Comparison of ENCODE assay signal across 20 cellular contexts in genomic region chr14:49679271-49679670, GRCh38. TPM values are rescaled to one million over a fixed set of nuclear protein-coding genes. Genes with fewer than 3 reads are reported as not detected.
DNase-seq lines count a peak whose midpoint lies in the region; ATAC-seq, FAIRE-seq and TF ChIP-seq lines count a peak whose summit lies in the region.
"Had no signal": no experiment of that assay in that cellular context is flagged by ENCODE, and none has a peak within 500 bp of the region (broad histone marks: within the 10 kb centered on the region; RNA-seq: fewer than 3 reads in every experiment).

No MANE protein-coding gene starts in this region.

- no peaks in the 10 kb centered on the region for H3K36me3 ChIP-seq in PC-9 (ENCODE audit: low read depth)
- peaks cover 3 to 7% of the 10 kb centered on the region in 2 experiments; a peak in 3 of 4 replicates for H3K36me3 ChIP-seq in GM12878 (ENCODE audit: control insufficient read depth in 2 of 2, insufficient read depth in 2 of 2, low read length in 1 of 2)

- H3K9ac ChIP-seq in GM12878 (ENCODE audit: control insufficient read depth, insufficient read depth, low read length): no peak overlapping the region

- no peak for FAIRE-seq in GM12878 (lab: Jason Lieb, UNC)
- FAIRE-seq: A204.1, urothelium cell line had no signal

- 0% methylated on average over 2 of the region's 2 CpGs for WGBS in GM12878 (ENCODE audit: insufficient coverage, insufficient replicate concordance, low lambda C conversion rate, missing lambda C conversion rate)

- no peak for TF ChIP-seq POLR2A in GM12878 (IDR thresholded peaks at IDR 0.05; ENCODE audit: low read depth, low read length)

- peaks cover 8% of the 10 kb centered on the region for H3K4me1 Mint-ChIP-seq in activated T-cell treated with anti-CD3 and anti-CD28 coated beads, Interleukin-2, amount 50 U/mL, for 24 hours (ENCODE audit: low read depth)
- H3K4me1 Mint-ChIP-seq: CD14-positive monocyte had no signal

- H3K27ac ChIP-seq in PC-9: peak overlapping the region; percentile 16; the same call in 1 of the 2 replicates
- no peak overlapping the region for H3K27ac ChIP-seq in GM12878 (ENCODE audit: control insufficient read depth, insufficient read depth)
- H3K27ac ChIP-seq: neutrophil, SJSA1 had no signal

- SMC1A ChIA-PET in GM12878 (lab: Charles Lee; ENCODE audit: uncharacterized antibody, unreplicated experiment): no interaction called here

- no peaks in the 10 kb centered on the region for H4K20me1 ChIP-seq in PC-9 (ENCODE audit: insufficient read depth)
- H4K20me1 ChIP-seq in GM12878 (ENCODE audit: control insufficient read depth, insufficient read depth): no peaks in the 10 kb centered on the region

- H3K27me3 ChIP-seq in PC-9 (ENCODE audit: insufficient read depth, low read depth) (no peaks in the 10 kb centered on the region), GM12878 (replicated peaks in 1 of 2; ENCODE audit: control insufficient read depth in 2 of 2, insufficient read depth in 2 of 2, low read length in 1 of 2) (no peaks in the 10 kb centered on the region)
- H3K27me3 ChIP-seq: neutrophil, SJSA1 had no signal

- H3K4me3 Mint-ChIP-seq in activated T-cell treated with anti-CD3 and anti-CD28 coated beads, Interleukin-2, amount 50 U/mL, for 24 hours: no peak overlapping the region
- H3K4me3 Mint-ChIP-seq: activated naive CD8-positive, alpha-beta T cell; CD14-positive monocyte had no signal

- CTCF ChIA-PET in PC-9 (lab: Charles Lee) (no interaction called here), GM12878 (lab: Yijun Ruan, JAX) (no interaction called here)

- H3K4me1 ChIP-seq in PC-9 (replicated peaks; ENCODE audit: insufficient read depth) (peaks cover 8% of the 10 kb centered on the region), GM12878 (ENCODE audit: control insufficient read depth, insufficient read depth, low read length) (no peaks in the 10 kb centered on the region)
- H3K4me1 ChIP-seq: SJSA1 had no signal

- no peaks in the 10 kb centered on the region for H3K27me3 Mint-ChIP-seq in activated T-cell treated with anti-CD3 and anti-CD28 coated beads, Interleukin-2, amount 50 U/mL, for 24 hours
- H3K27me3 Mint-ChIP-seq: activated naive CD8-positive, alpha-beta T cell had no signal

- H2AFZ ChIP-seq in PC-9 (no peak overlapping the region), GM12878 (ENCODE audit: control insufficient read depth, low read depth, low read length) (no peak overlapping the region)

- no peak overlapping the region for H3K4me3 ChIP-seq in PC-9
- no peak overlapping the region for H3K4me3 ChIP-seq in GM12878
- H3K4me3 ChIP-seq: SJSA1 had no signal

- no peak for TF ChIP-seq EP300 in GM12878 (IDR thresholded peaks at IDR 0.05; ENCODE audit: borderline replicate concordance in 1 of 2, control insufficient read depth in 1 of 2, low read depth in 2 of 2, low read length in 2 of 2)

- peak; percentile 43 for ATAC-seq in GM12878
- no peak for ATAC-seq in left colon
- ATAC-seq: left cardiac atrium had no signal

- RAD21 ChIA-PET in GM12878 (lab: Charles Lee; ENCODE audit: unreplicated experiment): no interaction called here

- H3K9me3 Mint-ChIP-seq in activated T-cell treated with anti-CD3 and anti-CD28 coated beads, Interleukin-2, amount 50 U/mL, for 24 hours: no peaks in the 10 kb centered on the region
- H3K9me3 Mint-ChIP-seq: CD14-positive monocyte had no signal

- DNase-seq in activated T-cell treated with anti-CD3 and anti-CD28 coated beads, Interleukin-2, amount 50 U/mL, for 24 hours: no peak
- DNase-seq in activated T-cell treated with anti-CD3 and anti-CD28 coated beads, Interleukin-2, amount 50 U/mL, for 48 hours: no peak
- DNase-seq in PC-9: peak in 1 of 2 experiments; percentile 59
- no peak for DNase-seq in GM12878 (ENCODE audit: low read depth, low spot score)
- DNase-seq in renal cortical epithelial cell (ENCODE audit: low read depth): peak; percentile 69
- no peak for DNase-seq in inferior parietal cortex (ENCODE audit: extremely low spot score)
- DNase-seq in left colon: no peak
- DNase-seq in COLO668 (lab: John Stamatoyannopoulos, UW; ENCODE audit: unreplicated experiment): no peak
- DNase-seq: DND-41, hippocampal formation, left cardiac atrium, NCI-H1048, NCI-H2081, T-helper 9 cell had no signal

- peak overlapping the region; percentile 56 for H3K27ac Mint-ChIP-seq in activated T-cell treated with anti-CD3 and anti-CD28 coated beads, Interleukin-2, amount 50 U/mL, for 24 hours
- H3K27ac Mint-ChIP-seq: activated naive CD8-positive, alpha-beta T cell had no signal

- H3K9me2 ChIP-seq in PC-9 (ENCODE audit: insufficient read depth): no peaks in the 10 kb centered on the region

- intact Hi-C loops in PC-9 (cut with micrococcal nuclease; ENCODE audit: unreplicated experiment) (no loop called here), GM12878 (cut with micrococcal nuclease; ENCODE audit: unreplicated experiment) (no loop called here), left colon (cut with DNase I, micrococcal nuclease) (no loop called here)

- 0 out of 2 replicates have a peak overlapping the region, but pooled peaks have one; percentile 8 for H3K4me2 ChIP-seq in PC-9
- no peak overlapping the region for H3K4me2 ChIP-seq in GM12878 (ENCODE audit: control insufficient read depth, insufficient read depth)

- peaks cover 83% of the 10 kb centered on the region for H3K36me3 Mint-ChIP-seq in activated T-cell treated with anti-CD3 and anti-CD28 coated beads, Interleukin-2, amount 50 U/mL, for 24 hours (ENCODE audit: low read depth)

- no peaks in the 10 kb centered on the region for H3K79me2 ChIP-seq in PC-9 (ENCODE audit: low read depth)
- H3K79me2 ChIP-seq in GM12878 (ENCODE audit: control insufficient read depth, insufficient read depth, low read length): no peaks in the 10 kb centered on the region

- no peak for TF ChIP-seq CTCF in PC-9 (conservative IDR thresholded peaks at IDR 0.05)
- TF ChIP-seq CTCF in GM12878 (IDR thresholded peaks at IDR 0.05 in 2 of 3, conservative IDR thresholded peaks at IDR 0.05 in 1 of 3; ENCODE audit: control insufficient read depth in 2 of 3, extremely low read depth in 1 of 3, insufficient read depth in 1 of 3, low read depth in 3 of 3, low read length in 3 of 3): no peak

- peaks cover 6% of the 10 kb centered on the region; the same call in 1 of the 2 replicates for H3F3A ChIP-seq in PC-9 (ENCODE audit: insufficient read depth, low read depth)

- BruUV-seq in PC-9 (replicated peaks; lab: Mats Ljungman, UMichigan) (no TSS peak), GM12878 (replicated peaks; lab: Mats Ljungman, UMichigan) (no TSS peak)

- POLR2A ChIA-PET in PC-9 (lab: Charles Lee; ENCODE audit: unreplicated experiment): no interaction called here
- POLR2A ChIA-PET in GM12878 (lab: Charles Lee): interaction anchor here (1.4 kb wide), 1 partner anchor 9 kb away, joined by 3 read pairs; the partner anchor contains the start of gene POLE2

- in situ Hi-C loops in GM12878 (cut with MboI): no loop called here

- no peak for TF ChIP-seq RAD21 in GM12878 (IDR thresholded peaks at IDR 0.05; ENCODE audit: insufficient read depth, low read depth, low read length)

- H3K9me3 ChIP-seq in PC-9 (ENCODE audit: insufficient read depth, low read depth) (no peaks in the 10 kb centered on the region), GM12878 (replicated peaks; ENCODE audit: control insufficient read depth, insufficient read depth, low read length) (no peaks in the 10 kb centered on the region)
- H3K9me3 ChIP-seq: neutrophil, SJSA1 had no signal

RNA-seq across cellular contexts. Expression of gene POLE2, which starts 8.7 kb away (rescaled TPM):
- total RNA-seq in PC-9 (2021): 10.2 and 11.5 TPM in 2 replicates
- 79.9 and 96.6 TPM in 2 replicates for total RNA-seq in GM12878 (2013; cell fraction: nucleolus; rRNA removed)
- total RNA-seq in GM12878 (2014; rRNA removed): 37.6 and 39.3 TPM in 2 replicates
- 34.6 and 38.6 TPM in 2 replicates for total RNA-seq in GM12878 (2014; rRNA removed; fragmentation: Illumina TruSeq; extraction: Trizol)
- total RNA-seq in GM12878 (2021): 19.5 and 22.0 TPM in 2 replicates
- 6.8 TPM for polyA plus RNA-seq in GM12878 (2011; ENCODE audit: low read depth)
- polyA plus RNA-seq in GM12878 (2011; rRNA removed): 36.5 and 41.9 TPM in 2 replicates
- polyA plus RNA-seq in GM12878 (2011; cell fraction: cytosol; rRNA removed): 18.7 and 23.4 TPM in 2 replicates
- polyA plus RNA-seq in GM12878 (2011; cell fraction: nucleus; rRNA removed): 34.0 and 49.3 TPM in 2 replicates
- 11.0 and 11.3 TPM in 2 replicates for polyA plus RNA-seq in GM12878 (2012)
- polyA plus RNA-seq in GM12878 (2014; fragmentation: Illumina TruSeq; extraction: Trizol): 45.6 and 53.7 TPM in 2 replicates
- polyA plus RNA-seq in GM12878 (2014; fragmentation: Nextera tagmentation; extraction: Ambion mirVana): 10 to 100 TPM; 32.1 to 39.0 TPM
- polyA plus RNA-seq in GM12878 (2014; rRNA removed): 27.2 and 31.7 TPM in 2 replicates
- 10 to 100 TPM; 41.1 to 43.8 TPM for polyA plus RNA-seq in GM12878 (2016; fragmentation: Nextera tagmentation; extraction: Ambion mirVana)
- polyA minus RNA-seq in GM12878 (2011; rRNA and poly(A)+ RNA removed): 24.4 and 25.1 TPM in 2 replicates
- 3.7 and 4.4 TPM in 2 replicates for polyA minus RNA-seq in GM12878 (2011; cell fraction: cytosol; rRNA and poly(A)+ RNA removed)
- polyA minus RNA-seq in GM12878 (2011; cell fraction: nucleus; rRNA and poly(A)+ RNA removed): 14.6 and 33.6 TPM in 2 replicates
- 1.9 and 11.6 TPM in 2 replicates for total RNA-seq in renal cortical epithelial cell
- 1 to 10 TPM; 2.5 to 7.8 TPM for total RNA-seq in left colon

RNA-seq across cellular contexts. Expression of gene KLHDC1, which starts 13.6 kb away (rescaled TPM):
- total RNA-seq in PC-9 (2021) (1.2 and 3.8 TPM in 2 replicates), GM12878 (2014; rRNA removed) (0.34 and 0.65 TPM in 2 replicates), GM12878 (2014; rRNA removed; fragmentation: Illumina TruSeq; extraction: Trizol) (0.83 and 0.98 TPM in 2 replicates), GM12878 (2021) (0.72 and 0.87 TPM in 2 replicates), renal cortical epithelial cell (0.52 and 4.3 TPM in 2 replicates), left colon (1 to 10 TPM; 3.3 to 3.7 TPM)
- 3.5 and 3.9 TPM in 2 replicates for total RNA-seq in GM12878 (2013; cell fraction: nucleolus; rRNA removed)
- polyA plus RNA-seq in GM12878 (2011; ENCODE audit: low read depth): 0.49 TPM
- polyA plus RNA-seq in GM12878 (2011; rRNA removed) (0.37 and 0.71 TPM in 2 replicates), GM12878 (2014; fragmentation: Illumina TruSeq; extraction: Trizol) (0.76 and 1.5 TPM in 2 replicates), GM12878 (2014; fragmentation: Nextera tagmentation; extraction: Ambion mirVana) (under 1 TPM; 0.22 to 0.35 TPM), GM12878 (2014; rRNA removed) (0.50 and 0.61 TPM in 2 replicates), GM12878 (2016; fragmentation: Nextera tagmentation; extraction: Ambion mirVana) (under 1 TPM; 0.59 to 0.74 TPM)
- 0.13 and 0.17 TPM in 2 replicates for polyA plus RNA-seq in GM12878 (2011; cell fraction: cytosol; rRNA removed)
- 0.43 and 0.95 TPM in 2 replicates for polyA plus RNA-seq in GM12878 (2011; cell fraction: nucleus; rRNA removed)
- 1.00 and 1.0 TPM in 2 replicates for polyA plus RNA-seq in GM12878 (2012)
- 0.41 and 1.2 TPM in 2 replicates for polyA minus RNA-seq in GM12878 (2011; rRNA and poly(A)+ RNA removed)
- not detected in 2 replicates for polyA minus RNA-seq in GM12878 (2011; cell fraction: cytosol; rRNA and poly(A)+ RNA removed)
- 0.12 TPM in 1 of 2 replicates, not detected in the other for polyA minus RNA-seq in GM12878 (2011; cell fraction: nucleus; rRNA and poly(A)+ RNA removed)

RNA-seq across cellular contexts. Expression of gene DNAAF2, which starts 44.2 kb away (rescaled TPM):
- total RNA-seq in PC-9 (2021) (8.2 and 9.5 TPM in 2 replicates), GM12878 (2014; rRNA removed) (12.6 and 14.0 TPM in 2 replicates), GM12878 (2014; rRNA removed; fragmentation: Illumina TruSeq; extraction: Trizol) (8.7 and 9.9 TPM in 2 replicates), GM12878 (2021) (10.5 and 12.0 TPM in 2 replicates), renal cortical epithelial cell (17.4 and 19.8 TPM in 2 replicates), left colon (10 to 100 TPM in 1 of 2 donors, 1 to 10 TPM in 1; 7.7 to 13.5 TPM)
- 7.8 and 8.1 TPM in 2 replicates for total RNA-seq in GM12878 (2013; cell fraction: nucleolus; rRNA removed)
- polyA plus RNA-seq in GM12878 (2011; ENCODE audit: low read depth): 2.0 TPM
- polyA plus RNA-seq in GM12878 (2011; rRNA removed) (9.0 and 13.3 TPM in 2 replicates), GM12878 (2014; fragmentation: Illumina TruSeq; extraction: Trizol) (10.3 and 12.4 TPM in 2 replicates), GM12878 (2014; fragmentation: Nextera tagmentation; extraction: Ambion mirVana) (1 to 10 TPM; 5.7 to 6.1 TPM), GM12878 (2014; rRNA removed) (10.7 and 11.4 TPM in 2 replicates), GM12878 (2016; fragmentation: Nextera tagmentation; extraction: Ambion mirVana) (10 to 100 TPM; 21.2 to 24.7 TPM)
- polyA plus RNA-seq in GM12878 (2011; cell fraction: cytosol; rRNA removed): 4.3 and 6.2 TPM in 2 replicates
- polyA plus RNA-seq in GM12878 (2011; cell fraction: nucleus; rRNA removed): 2.9 and 4.4 TPM in 2 replicates
- polyA plus RNA-seq in GM12878 (2012): 5.2 and 6.3 TPM in 2 replicates
- 2.6 and 3.2 TPM in 2 replicates for polyA minus RNA-seq in GM12878 (2011; rRNA and poly(A)+ RNA removed)
- 2.6 and 3.2 TPM in 2 replicates for polyA minus RNA-seq in GM12878 (2011; cell fraction: cytosol; rRNA and poly(A)+ RNA removed)
- polyA minus RNA-seq in GM12878 (2011; cell fraction: nucleus; rRNA and poly(A)+ RNA removed): 2.2 and 3.6 TPM in 2 replicates

RNA-seq across cellular contexts. Expression of gene MGAT2, which starts 58.7 kb away (rescaled TPM):
- total RNA-seq in PC-9 (2021) (18.9 and 22.0 TPM in 2 replicates), GM12878 (2014; rRNA removed) (51.8 and 57.9 TPM in 2 replicates), GM12878 (2014; rRNA removed; fragmentation: Illumina TruSeq; extraction: Trizol) (38.5 and 38.6 TPM in 2 replicates), GM12878 (2021) (47.9 and 49.5 TPM in 2 replicates), renal cortical epithelial cell (54.3 and 107 TPM in 2 replicates), left colon (10 to 100 TPM; 50.5 to 70.4 TPM)
- total RNA-seq in GM12878 (2013; cell fraction: nucleolus; rRNA removed): 32.0 and 34.6 TPM in 2 replicates
- 3.2 TPM for polyA plus RNA-seq in GM12878 (2011; ENCODE audit: low read depth)
- polyA plus RNA-seq in GM12878 (2011; rRNA removed) (26.6 and 35.3 TPM in 2 replicates), GM12878 (2014; fragmentation: Illumina TruSeq; extraction: Trizol) (38.0 and 45.9 TPM in 2 replicates), GM12878 (2014; fragmentation: Nextera tagmentation; extraction: Ambion mirVana) (under 1 TPM in 1 of 2 experiments, not detected in 1; 0.03 TPM), GM12878 (2014; rRNA removed) (32.9 and 34.7 TPM in 2 replicates), GM12878 (2016; fragmentation: Nextera tagmentation; extraction: Ambion mirVana) (10 to 100 TPM; 38.0 to 39.3 TPM)
- 23.4 and 24.2 TPM in 2 replicates for polyA plus RNA-seq in GM12878 (2011; cell fraction: cytosol; rRNA removed)
- 15.5 and 17.3 TPM in 2 replicates for polyA plus RNA-seq in GM12878 (2011; cell fraction: nucleus; rRNA removed)
- 16.5 and 26.1 TPM in 2 replicates for polyA plus RNA-seq in GM12878 (2012)
- 25.2 and 31.7 TPM in 2 replicates for polyA minus RNA-seq in GM12878 (2011; rRNA and poly(A)+ RNA removed)
- polyA minus RNA-seq in GM12878 (2011; cell fraction: cytosol; rRNA and poly(A)+ RNA removed): 13.8 and 15.4 TPM in 2 replicates
- 18.0 and 25.3 TPM in 2 replicates for polyA minus RNA-seq in GM12878 (2011; cell fraction: nucleus; rRNA and poly(A)+ RNA removed)

RNA-seq across cellular contexts. Expression of gene RPL36AL, which starts 58.8 kb away (rescaled TPM):
- 120 and 151 TPM in 2 replicates for total RNA-seq in PC-9 (2021)
- 33.9 and 35.8 TPM in 2 replicates for total RNA-seq in GM12878 (2013; cell fraction: nucleolus; rRNA removed)
- 260 and 320 TPM in 2 replicates for total RNA-seq in GM12878 (2014; rRNA removed)
- 549 and 554 TPM in 2 replicates for total RNA-seq in GM12878 (2014; rRNA removed; fragmentation: Illumina TruSeq; extraction: Trizol)
- total RNA-seq in GM12878 (2021): 222 and 226 TPM in 2 replicates
- 592 TPM for polyA plus RNA-seq in GM12878 (2011; ENCODE audit: low read depth)
- 230 and 328 TPM in 2 replicates for polyA plus RNA-seq in GM12878 (2011; rRNA removed)
- 147 and 155 TPM in 2 replicates for polyA plus RNA-seq in GM12878 (2011; cell fraction: cytosol; rRNA removed)
- 101 and 103 TPM in 2 replicates for polyA plus RNA-seq in GM12878 (2011; cell fraction: nucleus; rRNA removed)
- polyA plus RNA-seq in GM12878 (2012): 493 and 622 TPM in 2 replicates
- polyA plus RNA-seq in GM12878 (2014; fragmentation: Illumina TruSeq; extraction: Trizol): 618 and 667 TPM in 2 replicates
- 1,000 to 10,000 TPM; 1,365 to 1,379 TPM for polyA plus RNA-seq in GM12878 (2014; fragmentation: Nextera tagmentation; extraction: Ambion mirVana)
- polyA plus RNA-seq in GM12878 (2014; rRNA removed): 397 and 441 TPM in 2 replicates
- 100 to 1,000 TPM; 541 to 571 TPM for polyA plus RNA-seq in GM12878 (2016; fragmentation: Nextera tagmentation; extraction: Ambion mirVana)
- polyA minus RNA-seq in GM12878 (2011; rRNA and poly(A)+ RNA removed): 86.5 and 135 TPM in 2 replicates
- polyA minus RNA-seq in GM12878 (2011; cell fraction: cytosol; rRNA and poly(A)+ RNA removed): 33.3 and 38.7 TPM in 2 replicates
- 10.8 and 14.1 TPM in 2 replicates for polyA minus RNA-seq in GM12878 (2011; cell fraction: nucleus; rRNA and poly(A)+ RNA removed)
- 238 and 277 TPM in 2 replicates for total RNA-seq in renal cortical epithelial cell
- 100 to 1,000 TPM; 195 to 213 TPM for total RNA-seq in left colon
